20 cellular contexts compared by ENCODE assay signal in the genomic region with DNA sequence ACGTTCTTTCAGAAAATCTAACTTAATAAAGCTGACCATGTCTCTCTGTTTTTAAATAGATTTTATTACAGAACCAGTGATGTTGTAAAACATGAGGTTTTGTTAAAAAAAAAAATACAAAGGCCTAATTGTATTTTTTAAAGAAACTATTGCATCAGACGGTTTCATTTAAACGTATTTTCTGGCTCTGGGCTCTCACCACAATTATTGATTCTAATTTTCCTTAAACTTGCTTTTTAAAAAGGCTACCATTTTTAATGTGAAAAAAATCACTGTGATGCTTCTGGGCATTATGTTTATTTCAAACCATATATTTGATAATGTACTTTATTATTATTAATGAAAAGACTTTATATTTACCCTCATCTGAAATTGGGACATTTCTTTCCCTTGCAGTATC.
"Had no signal": no experiment of that assay in that cellular context is flagged by ENCODE, and none has a peak within 500 bp of the region (broad histone marks: within the 10 kb centered on the region; RNA-seq: fewer than 3 reads in every experiment).

No MANE protein-coding gene starts in this region.

- H3K9me3 ChIP-seq: gastroesophageal sphincter, heart left ventricle, left lung, prostate gland, suprapubic skin, transverse colon, vagina had no signal

- H3K36me3 ChIP-seq: cardiac muscle cell, gastroesophageal sphincter, heart left ventricle, left lung, prostate gland, suprapubic skin, transverse colon, vagina had no signal

- ATAC-seq: gastroesophageal sphincter; heart left ventricle; right cardiac atrium; stimulated activated naive CD8-positive, alpha-beta T cell treated with anti-CD3 and anti-CD28 coated beads, Interleukin-15, amount 100 ng/mL, for 72 hours had no signal

- H3K4me3 ChIP-seq: cardiac muscle cell, dorsolateral prefrontal cortex, gastroesophageal sphincter, heart left ventricle, left lung, prostate gland, skin epidermis, suprapubic skin, transverse colon, vagina had no signal

- H3K4me3 Mint-ChIP-seq: activated B cell treated with CpG ODN at 0.5 μM for 24 hours; activated CD4-positive, alpha-beta memory T cell treated with anti-CD3 and anti-CD28 coated beads for 36 hours; activated naive CD8-positive, alpha-beta T cell; activated T-helper 1 cell treated with anti-CD3 and anti-CD28 coated beads, Interleukin-12 subunit alpha, Interleukin-12 subunit beta, Interleukin-2, Interleukin-4 antibody, amounts not matched to agents 30 ng/mL and 10 ng/mL and 1 ng/mL, durations not matched to agents 14 hours and 24 hours and 36 hours; stimulated activated naive CD8-positive, alpha-beta T cell treated with anti-CD3 and anti-CD28 coated beads, Interleukin-15, amount 100 ng/mL, for 72 hours had no signal

- H3K4me1 ChIP-seq: prostate gland had no signal

- H3K27me3 ChIP-seq: cardiac muscle cell, dorsolateral prefrontal cortex, gastroesophageal sphincter, heart left ventricle, left lung, suprapubic skin, transverse colon, vagina had no signal

- H3K36me3 Mint-ChIP-seq: activated CD4-positive, alpha-beta memory T cell treated with anti-CD3 and anti-CD28 coated beads for 36 hours; activated naive CD8-positive, alpha-beta T cell had no signal

- H3K9me3 Mint-ChIP-seq: activated B cell treated with CpG ODN at 0.5 μM for 24 hours; activated CD4-positive, alpha-beta memory T cell treated with anti-CD3 and anti-CD28 coated beads for 36 hours; stimulated activated naive CD8-positive, alpha-beta T cell treated with anti-CD3 and anti-CD28 coated beads, Interleukin-15, amount 100 ng/mL, for 72 hours had no signal

- H3K27ac Mint-ChIP-seq: activated B cell treated with CpG ODN at 0.5 μM for 24 hours; activated CD4-positive, alpha-beta memory T cell treated with anti-CD3 and anti-CD28 coated beads for 36 hours; activated naive CD8-positive, alpha-beta T cell; activated T-helper 1 cell treated with anti-CD3 and anti-CD28 coated beads, Interleukin-12 subunit alpha, Interleukin-12 subunit beta, Interleukin-2, Interleukin-4 antibody, amounts not matched to agents 30 ng/mL and 10 ng/mL and 1 ng/mL, durations not matched to agents 14 hours and 24 hours and 36 hours; stimulated activated naive CD8-positive, alpha-beta T cell treated with anti-CD3 and anti-CD28 coated beads, Interleukin-15, amount 100 ng/mL, for 72 hours had no signal

- H3K27me3 Mint-ChIP-seq: activated B cell treated with CpG ODN at 0.5 μM for 24 hours; activated CD4-positive, alpha-beta memory T cell treated with anti-CD3 and anti-CD28 coated beads for 36 hours; activated naive CD8-positive, alpha-beta T cell; stimulated activated naive CD8-positive, alpha-beta T cell treated with anti-CD3 and anti-CD28 coated beads, Interleukin-15, amount 100 ng/mL, for 72 hours had no signal

- H3K27ac ChIP-seq: cardiac muscle cell, dorsolateral prefrontal cortex, gastroesophageal sphincter, heart left ventricle, left lung, skin epidermis, suprapubic skin, vagina had no signal

- DNase-seq: activated B cell treated with CpG ODN at 0.5 μM for 24 hours; activated CD4-positive, alpha-beta memory T cell treated with anti-CD3 and anti-CD28 coated beads for 36 hours; activated CD4-positive, alpha-beta T cell treated with anti-CD3 and anti-CD28 coated beads for 4 hours; activated gamma-delta T cell treated with Interleukin-2 at 50 U/mL for 16 hours; activated T-cell treated with anti-CD3 and anti-CD28 coated beads for 4 hours; dorsolateral prefrontal cortex; heart left ventricle; left lung; right cardiac atrium; stimulated activated CD4-positive, alpha-beta T cell treated with anti-CD3 and anti-CD28 coated beads, Interleukin-4, amount 100 ng/mL, for 1 hour; stimulated activated naive CD8-positive, alpha-beta T cell treated with anti-CD3 and anti-CD28 coated beads, Interleukin-15, amount 100 ng/mL, for 72 hours had no signal
